ENCODE assay signal across 12 cellular contexts in the genomic region with DNA sequence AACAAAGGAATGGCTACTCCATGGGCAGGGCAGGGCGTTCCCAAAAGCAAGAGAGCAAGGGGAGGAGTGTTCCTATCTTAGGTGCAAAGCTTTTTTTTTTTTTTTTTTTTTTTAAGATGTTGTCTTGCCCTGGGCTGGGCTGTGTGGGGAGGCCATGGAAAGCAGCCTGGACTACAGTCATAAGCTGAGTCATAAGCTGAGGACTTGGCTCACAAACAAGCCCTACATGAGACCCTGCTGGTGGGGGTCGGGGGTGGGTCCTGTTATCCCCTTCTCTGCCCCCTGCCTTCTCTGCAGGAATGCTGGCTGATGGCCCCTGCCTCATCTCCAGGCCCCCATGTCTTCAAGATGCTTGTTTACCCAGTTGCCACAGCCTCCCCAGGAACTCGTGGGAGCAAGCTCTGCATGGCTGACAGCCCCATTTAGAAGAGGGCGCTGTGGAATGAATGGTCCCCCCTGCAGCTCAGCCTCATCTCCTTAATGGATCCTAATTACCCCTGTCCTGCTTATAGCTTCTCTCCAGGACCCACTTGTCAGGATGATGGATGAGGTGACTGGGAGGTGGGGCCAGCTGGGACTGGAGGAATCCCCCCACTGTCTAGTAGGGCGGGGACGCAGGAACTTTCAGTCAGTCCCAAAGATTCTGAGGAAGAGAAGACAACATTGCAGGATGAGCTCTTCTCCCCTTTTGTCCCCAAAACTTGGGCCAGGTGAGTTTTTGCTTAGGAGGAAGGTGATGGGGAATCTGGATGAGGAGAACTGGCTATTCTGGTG.
DNase-seq lines count a peak whose midpoint lies in the region; ATAC-seq, FAIRE-seq and TF ChIP-seq lines count a peak whose summit lies in the region.
"Had no signal": no experiment of that assay in that cellular context is flagged by ENCODE, and none has a peak within 500 bp of the region (broad histone marks: within the 10 kb centered on the region; RNA-seq: fewer than 3 reads in every experiment).

No MANE protein-coding gene starts in this region.

- FAIRE-seq in H54 (lab: Jason Lieb, UNC) (no peak), HepG2 (lab: Jason Lieb, UNC) (no peak)

- BruUV-seq in HepG2 (replicated peaks; lab: Mats Ljungman, UMichigan), result no TSS peak

- no peaks in the 10 kb centered on the region for H3K4me1 ChIP-seq in HepG2 (ENCODE audit: insufficient read depth, low read length)
- H3K4me1 ChIP-seq: stomach had no signal

- DNase-seq in H54 (ENCODE audit: insufficient read length, low spot score) (peak; percentile 54), RPMI7951 (ENCODE audit: low read depth) (peak; percentile 88), fibroblast of mammary gland (ENCODE audit: low read depth) (peak; percentile 54), skeletal muscle cell (ENCODE audit: low read depth) (peak; percentile 12), HepG2 (ENCODE audit: low spot score) (no peak), GM10266 (ENCODE audit: extremely low spot score) (no peak)
- DNase-seq: activated CD4-positive, alpha-beta memory T cell treated with anti-CD3 and anti-CD28 coated beads for 36 hours; erythroblast; H7; stomach had no signal

- H3K79me2 ChIP-seq in HepG2 (ENCODE audit: insufficient read depth, low read length), result no peaks in the 10 kb centered on the region

- H3K4me2 ChIP-seq in HepG2 (ENCODE audit: low read depth, low read length), result no peak overlapping the region

- H3K36me3 ChIP-seq in HepG2 (replicated peaks in 1 of 2; ENCODE audit: control insufficient read depth in 1 of 2, insufficient read depth in 2 of 2, low read length in 2 of 2), result no peaks in the 10 kb centered on the region
- H3K36me3 ChIP-seq: stomach had no signal

- no peak for TF ChIP-seq CTCF in fibroblast of mammary gland (conservative IDR thresholded peaks at IDR 0.05; ENCODE audit: control insufficient read depth, insufficient read depth, low read depth, low read length)
- no peak for TF ChIP-seq CTCF in HepG2 (CRISPR knock-in tag; IDR thresholded peaks at IDR 0.05)
- no peak for TF ChIP-seq CTCF in GM10266 (IDR thresholded peaks at IDR 0.05; ENCODE audit: control insufficient read depth, insufficient read depth, low read depth, missing control alignments)

- no peak overlapping the region for H3K4me3 ChIP-seq in fibroblast of mammary gland (ENCODE audit: control insufficient read depth, low read depth, low read length)
- H3K4me3 ChIP-seq in skeletal muscle cell (ENCODE audit: low read depth, low read length), result no peak overlapping the region
- H3K4me3 ChIP-seq in HepG2 (replicated peaks in 1 of 3; ENCODE audit: insufficient read depth in 1 of 3, low read depth in 2 of 3, low read length in 3 of 3), result no peak overlapping the region
- H3K4me3 ChIP-seq: lung, stomach had no signal

- H3K9me3 ChIP-seq in HepG2 (ENCODE audit: low read length), result no peaks in the 10 kb centered on the region

- H3K27ac ChIP-seq in HepG2 (ENCODE audit: extremely low read length, insufficient read depth, low read length), result no peak overlapping the region
- H3K27ac ChIP-seq: stomach had no signal

- H4K20me1 ChIP-seq in HepG2 (ENCODE audit: insufficient read depth, low read length), result no peaks in the 10 kb centered on the region

- in situ Hi-C loops in HepG2 (cut with HindIII; ENCODE audit: extremely low pct_ligation_motif_present, low pct_unique_long_range_greater_than_20kb), result no loop called here

- no peak overlapping the region for H3K9ac ChIP-seq in HepG2 (ENCODE audit: insufficient read depth, low read depth, low read length)

- peak; percentile 38; the same call in 1 of the 2 replicates for TF ChIP-seq POLR2A in H54 (IDR thresholded peaks at IDR 0.05; ENCODE audit: low read depth, low read length)
- no peak for TF ChIP-seq POLR2A in HepG2 (IDR thresholded peaks at IDR 0.05; ENCODE audit: insufficient read depth in 1 of 2, low read depth in 2 of 2, low read length in 2 of 2)

- ATAC-seq in HepG2, result no peak
- ATAC-seq in GM21619 (IDR thresholded peaks at IDR 0.05; ENCODE audit: unreplicated experiment), result no peak

- CTCF ChIA-PET in HepG2 (lab: Yijun Ruan, JAX; ENCODE audit: low intra/inter-chr PET ratio, low total read pairs), result no interaction called here

- intact Hi-C loops in HepG2 (cut with micrococcal nuclease; ENCODE audit: unreplicated experiment), result no loop called here

- POLR2A ChIA-PET in HepG2 (lab: Yijun Ruan, JAX), result no interaction called here

- WGBS in HepG2 (ENCODE audit: low lambda C conversion rate), result 7% methylated on average over 6 of the region's 6 CpGs

- no peaks in the 10 kb centered on the region for H3K27me3 ChIP-seq in HepG2 (ENCODE audit: control insufficient read depth in 1 of 2, insufficient read depth in 2 of 2, low read length in 2 of 2)
- H3K27me3 ChIP-seq: stomach had no signal

- no peak overlapping the region for H2AFZ ChIP-seq in HepG2 (ENCODE audit: low read length)

- no peak for TF ChIP-seq RAD21 in HepG2 (CRISPR knock-in tag; IDR thresholded peaks at IDR 0.05)

- no peak for TF ChIP-seq EP300 in HepG2 (IDR thresholded peaks at IDR 0.05; ENCODE audit: low read depth in 2 of 2, low read length in 2 of 2)
- no peak for TF ChIP-seq EP300 in HepG2 (CRISPR knock-in tag; IDR thresholded peaks at IDR 0.05; ENCODE audit: borderline replicate concordance)

TF ChIP-seq in HepG2, 621 proteins besides CTCF, POLR2A, EP300 and RAD21:
- no peak for TF ChIP-seq EHMT2 (IDR thresholded peaks at IDR 0.05; ENCODE audit: borderline replicate concordance, low read depth, low read length)
- no peak for TF ChIP-seq ZNF143 (CRISPR knock-in tag; IDR thresholded peaks at IDR 0.05)
- TF ChIP-seq ZNF883 (CRISPR knock-in tag; IDR thresholded peaks at IDR 0.05; ENCODE audit: not compliant biosample characterization), result no peak
- TF ChIP-seq RXRB (CRISPR knock-in tag; IDR thresholded peaks at IDR 0.05; ENCODE audit: borderline replicate concordance), result no peak
- no peak for TF ChIP-seq ARHGAP35 (CRISPR knock-in tag; IDR thresholded peaks at IDR 0.05; ENCODE audit: borderline replicate concordance)
- TF ChIP-seq ZNF264 (CRISPR knock-in tag; IDR thresholded peaks at IDR 0.05), result no peak
- TF ChIP-seq, protein P1, sequence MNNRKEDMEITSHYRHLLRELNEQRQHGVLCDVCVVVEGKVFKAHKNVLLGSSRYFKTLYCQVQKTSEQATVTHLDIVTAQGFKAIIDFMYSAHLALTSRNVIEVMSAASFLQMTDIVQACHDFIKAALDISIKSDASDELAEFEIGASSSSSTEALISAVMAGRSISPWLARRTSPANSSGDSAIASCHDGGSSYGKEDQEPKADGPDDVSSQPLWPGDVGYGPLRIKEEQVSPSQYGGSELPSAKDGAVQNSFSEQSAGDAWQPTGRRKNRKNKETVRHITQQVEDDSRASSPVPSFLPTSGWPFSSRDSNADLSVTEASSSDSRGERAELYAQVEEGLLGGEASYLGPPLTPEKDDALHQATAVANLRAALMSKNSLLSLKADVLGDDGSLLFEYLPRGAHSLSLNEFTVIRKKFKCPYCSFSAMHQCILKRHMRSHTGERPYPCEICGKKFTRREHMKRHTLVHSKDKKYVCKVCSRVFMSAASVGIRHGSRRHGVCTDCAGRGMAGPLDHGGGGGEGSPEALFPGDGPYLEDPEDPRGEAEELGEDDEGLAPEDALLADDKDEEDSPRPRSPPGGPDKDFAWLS (CRISPR knock-in tag; IDR thresholded peaks at IDR 0.05; ENCODE audit: borderline replicate concordance), result no peak
- no peak for TF ChIP-seq KDM3A (CRISPR knock-in tag; IDR thresholded peaks at IDR 0.05; ENCODE audit: low read depth)
- TF ChIP-seq ZNF841 (CRISPR knock-in tag; IDR thresholded peaks at IDR 0.05; ENCODE audit: borderline replicate concordance), result no peak
- no peak for TF ChIP-seq DR1 (CRISPR knock-in tag; IDR thresholded peaks at IDR 0.05)
- TF ChIP-seq ZMYM4 (CRISPR knock-in tag; IDR thresholded peaks at IDR 0.05), result no peak
- no peak for TF ChIP-seq NRL (CRISPR knock-in tag; IDR thresholded peaks at IDR 0.05; ENCODE audit: borderline replicate concordance)
- TF ChIP-seq, protein P2, sequence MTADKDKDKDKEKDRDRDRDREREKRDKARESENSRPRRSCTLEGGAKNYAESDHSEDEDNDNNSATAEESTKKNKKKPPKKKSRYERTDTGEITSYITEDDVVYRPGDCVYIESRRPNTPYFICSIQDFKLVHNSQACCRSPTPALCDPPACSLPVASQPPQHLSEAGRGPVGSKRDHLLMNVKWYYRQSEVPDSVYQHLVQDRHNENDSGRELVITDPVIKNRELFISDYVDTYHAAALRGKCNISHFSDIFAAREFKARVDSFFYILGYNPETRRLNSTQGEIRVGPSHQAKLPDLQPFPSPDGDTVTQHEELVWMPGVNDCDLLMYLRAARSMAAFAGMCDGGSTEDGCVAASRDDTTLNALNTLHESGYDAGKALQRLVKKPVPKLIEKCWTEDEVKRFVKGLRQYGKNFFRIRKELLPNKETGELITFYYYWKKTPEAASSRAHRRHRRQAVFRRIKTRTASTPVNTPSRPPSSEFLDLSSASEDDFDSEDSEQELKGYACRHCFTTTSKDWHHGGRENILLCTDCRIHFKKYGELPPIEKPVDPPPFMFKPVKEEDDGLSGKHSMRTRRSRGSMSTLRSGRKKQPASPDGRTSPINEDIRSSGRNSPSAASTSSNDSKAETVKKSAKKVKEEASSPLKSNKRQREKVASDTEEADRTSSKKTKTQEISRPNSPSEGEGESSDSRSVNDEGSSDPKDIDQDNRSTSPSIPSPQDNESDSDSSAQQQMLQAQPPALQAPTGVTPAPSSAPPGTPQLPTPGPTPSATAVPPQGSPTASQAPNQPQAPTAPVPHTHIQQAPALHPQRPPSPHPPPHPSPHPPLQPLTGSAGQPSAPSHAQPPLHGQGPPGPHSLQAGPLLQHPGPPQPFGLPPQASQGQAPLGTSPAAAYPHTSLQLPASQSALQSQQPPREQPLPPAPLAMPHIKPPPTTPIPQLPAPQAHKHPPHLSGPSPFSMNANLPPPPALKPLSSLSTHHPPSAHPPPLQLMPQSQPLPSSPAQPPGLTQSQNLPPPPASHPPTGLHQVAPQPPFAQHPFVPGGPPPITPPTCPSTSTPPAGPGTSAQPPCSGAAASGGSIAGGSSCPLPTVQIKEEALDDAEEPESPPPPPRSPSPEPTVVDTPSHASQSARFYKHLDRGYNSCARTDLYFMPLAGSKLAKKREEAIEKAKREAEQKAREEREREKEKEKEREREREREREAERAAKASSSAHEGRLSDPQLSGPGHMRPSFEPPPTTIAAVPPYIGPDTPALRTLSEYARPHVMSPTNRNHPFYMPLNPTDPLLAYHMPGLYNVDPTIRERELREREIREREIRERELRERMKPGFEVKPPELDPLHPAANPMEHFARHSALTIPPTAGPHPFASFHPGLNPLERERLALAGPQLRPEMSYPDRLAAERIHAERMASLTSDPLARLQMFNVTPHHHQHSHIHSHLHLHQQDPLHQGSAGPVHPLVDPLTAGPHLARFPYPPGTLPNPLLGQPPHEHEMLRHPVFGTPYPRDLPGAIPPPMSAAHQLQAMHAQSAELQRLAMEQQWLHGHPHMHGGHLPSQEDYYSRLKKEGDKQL (CRISPR knock-in tag; IDR thresholded peaks at IDR 0.05; ENCODE audit: low read depth), result no peak
- TF ChIP-seq ZNF326 (CRISPR knock-in tag; IDR thresholded peaks at IDR 0.05; ENCODE audit: borderline replicate concordance), result no peak
TF ChIP-seq in HepG2: peak in this region for 0.

Comparison
In these comparisons a context has a peak if more than half of its experiments do, and no peak if none do; other contexts are left out.
1. DNase-seq: peak in H54 (single experiment), RPMI7951 (single experiment), fibroblast of mammary gland (single experiment) and skeletal muscle cell (single experiment); none in HepG2 (single experiment) and GM10266 (single experiment).